Comparison of ENCODE assay signal across 27 cellular contexts in genomic region chr1:12631571-12631970, GRCh38. TPM values are rescaled to one million over a fixed set of nuclear protein-coding genes. Genes with fewer than 3 reads are reported as not detected.
"Had no signal": no experiment of that assay in that cellular context is flagged by ENCODE, and none has a peak within 500 bp of the region (broad histone marks: within the 10 kb centered on the region; RNA-seq: fewer than 3 reads in every experiment).

No MANE protein-coding gene starts in this region.

- H3K9me3 Mint-ChIP-seq: naive B cell; natural killer cell; stimulated activated effector memory CD8-positive, alpha-beta T cell treated with anti-CD3 and anti-CD28 coated beads, Interleukin-12 subunit alpha, Interleukin-12 subunit beta, amount 100 ng/mL, for 72 hours; stimulated activated naive CD8-positive, alpha-beta T cell treated with anti-CD3 and anti-CD28 coated beads, Interleukin-15, Interleukin-2, amounts not matched to agents 100 ng/mL and 50 ng/mL, for 24 hours had no signal

- ATAC-seq: natural killer cell, right cardiac atrium, sciatic nerve had no signal

- H3K27ac Mint-ChIP-seq: mesothelial cell of epicardium; naive B cell; natural killer cell; stimulated activated effector memory CD8-positive, alpha-beta T cell treated with anti-CD3 and anti-CD28 coated beads, Interleukin-12 subunit alpha, Interleukin-12 subunit beta, amount 100 ng/mL, for 72 hours; stimulated activated naive CD8-positive, alpha-beta T cell treated with anti-CD3 and anti-CD28 coated beads, Interleukin-15, Interleukin-2, amounts not matched to agents 100 ng/mL and 50 ng/mL, for 24 hours had no signal

- H3K4me3 Mint-ChIP-seq: mesothelial cell of epicardium; natural killer cell; stimulated activated effector memory CD8-positive, alpha-beta T cell treated with anti-CD3 and anti-CD28 coated beads, Interleukin-12 subunit alpha, Interleukin-12 subunit beta, amount 100 ng/mL, for 72 hours; stimulated activated naive CD8-positive, alpha-beta T cell treated with anti-CD3 and anti-CD28 coated beads, Interleukin-15, Interleukin-2, amounts not matched to agents 100 ng/mL and 50 ng/mL, for 24 hours had no signal

- DNase-seq: hypothalamus; islet precursor cell; left ventricle myocardium inferior; mesendoderm; naive B cell; natural killer cell; occipital lobe; retina; right cardiac atrium; stimulated activated CD4-positive, alpha-beta T cell treated with anti-CD3 and anti-CD28 coated beads, Interleukin-4, amount 100 ng/mL, for 24 hours; stimulated activated naive CD4-positive, alpha-beta T cell; tibial artery; trophoblast cell; upper lobe of right lung; uterus had no signal

- H3K36me3 Mint-ChIP-seq: mesothelial cell of epicardium; naive B cell; natural killer cell; stimulated activated effector memory CD8-positive, alpha-beta T cell treated with anti-CD3 and anti-CD28 coated beads, Interleukin-12 subunit alpha, Interleukin-12 subunit beta, amount 100 ng/mL, for 72 hours had no signal

- H3K4me1 Mint-ChIP-seq: naive B cell; stimulated activated effector memory CD8-positive, alpha-beta T cell treated with anti-CD3 and anti-CD28 coated beads, Interleukin-12 subunit alpha, Interleukin-12 subunit beta, amount 100 ng/mL, for 72 hours had no signal

RNA-seq across cellular contexts. Expression of gene AADACL4, which starts 12.3 kb away (rescaled TPM):
- total RNA-seq: kidney epithelial cell, left ventricle myocardium inferior, lung, mononuclear cell, natural killer cell, occipital lobe, osteocyte, prostate gland, right cardiac atrium, sciatic nerve, subcutaneous adipose tissue, suprapubic skin, thoracic aorta, upper lobe of right lung had no signal
